In genomic region chr4:15109583-15109982, GRCh38 we compare ENCODE assay signal across 22 cellular contexts.
DNase-seq lines count a peak whose midpoint lies in the region; ATAC-seq, FAIRE-seq and TF ChIP-seq lines count a peak whose summit lies in the region.
"Had no signal": no experiment of that assay in that cellular context is flagged by ENCODE, and none has a peak within 500 bp of the region (broad histone marks: within the 10 kb centered on the region; RNA-seq: fewer than 3 reads in every experiment).

No MANE protein-coding gene starts in this region.

- no peak overlapping the region for H3K9ac ChIP-seq in HepG2 (ENCODE audit: insufficient read depth, low read depth, low read length)
- H3K9ac ChIP-seq: BLaER1 had no signal

- TF ChIP-seq POLR2A in HepG2 (IDR thresholded peaks at IDR 0.05; ENCODE audit: insufficient read depth in 1 of 2, low read depth in 2 of 2, low read length in 2 of 2) (no peak), GM12892 (IDR thresholded peaks at IDR 0.05; ENCODE audit: low read depth, low read length) (no peak), GM18505 (IDR thresholded peaks at IDR 0.05; ENCODE audit: borderline replicate concordance, extremely low read depth, insufficient read depth, insufficient read length) (no peak)

- H2AFZ ChIP-seq in HepG2 (ENCODE audit: low read length), result no peak overlapping the region
- H2AFZ ChIP-seq: GM23338 had no signal

- H3K9me3 Mint-ChIP-seq in nephron progenitor cell (no peaks in the 10 kb centered on the region), WTC11 (no peaks in the 10 kb centered on the region)
- H3K9me3 Mint-ChIP-seq: CD4-positive, alpha-beta T cell; GM23338; H9; HFFc6 had no signal

- TF ChIP-seq EP300 in HepG2 (IDR thresholded peaks at IDR 0.05; ENCODE audit: low read depth in 2 of 2, low read length in 2 of 2) (no peak), HepG2 (CRISPR knock-in tag; IDR thresholded peaks at IDR 0.05; ENCODE audit: borderline replicate concordance) (no peak)

- H3K4me1 ChIP-seq in HepG2 (ENCODE audit: insufficient read depth, low read length), result peaks cover 15% of the 10 kb centered on the region
- H3K4me1 ChIP-seq in small intestine (ENCODE audit: control insufficient read depth in 2 of 2, insufficient read depth in 1 of 2, low read depth in 1 of 2, low read length in 1 of 2), result peaks cover 0 to 5% of the 10 kb centered on the region in 2 donors
- H3K4me1 ChIP-seq: BLaER1 had no signal

- H3K4me3 Mint-ChIP-seq in nephron progenitor cell (no peak overlapping the region), WTC11 (no peak overlapping the region)
- H3K4me3 Mint-ChIP-seq: B cell; CD4-positive, alpha-beta T cell; CD8-positive, alpha-beta memory T cell; GM23338; H9; HFFc6 had no signal

- H3K27me3 ChIP-seq in HepG2 (ENCODE audit: control insufficient read depth in 1 of 2, insufficient read depth in 2 of 2, low read length in 2 of 2), result no peaks in the 10 kb centered on the region
- no peaks in the 10 kb centered on the region for H3K27me3 ChIP-seq in small intestine (ENCODE audit: control insufficient read depth in 2 of 2, insufficient read depth in 2 of 2, low read length in 2 of 2)
- H3K27me3 ChIP-seq: BLaER1 had no signal

- no peaks in the 10 kb centered on the region for H4K20me1 ChIP-seq in HepG2 (ENCODE audit: insufficient read depth, low read length)
- H4K20me1 ChIP-seq: BLaER1 had no signal

- 0 out of 2 replicates have a peak overlapping the region, but pooled peaks have one; percentile 0 for H3K4me2 ChIP-seq in HepG2 (ENCODE audit: low read depth, low read length)
- H3K4me2 ChIP-seq: BLaER1, GM23338 had no signal

- no peaks in the 10 kb centered on the region for H3K36me3 ChIP-seq in HepG2 (replicated peaks in 1 of 2; ENCODE audit: control insufficient read depth in 1 of 2, insufficient read depth in 2 of 2, low read length in 2 of 2)
- no peaks in the 10 kb centered on the region for H3K36me3 ChIP-seq in small intestine (ENCODE audit: control insufficient read depth in 2 of 2, insufficient read depth in 2 of 2, low read length in 2 of 2)
- H3K36me3 ChIP-seq: BLaER1 had no signal

- intact Hi-C loops in HepG2 (cut with micrococcal nuclease; ENCODE audit: unreplicated experiment), result no loop called here

- H3K79me2 ChIP-seq in HepG2 (ENCODE audit: insufficient read depth, low read length), result no peaks in the 10 kb centered on the region

- no TSS peak for BruUV-seq in HepG2 (replicated peaks; lab: Mats Ljungman, UMichigan)

- H3K36me3 Mint-ChIP-seq in nephron progenitor cell (ENCODE audit: low read depth), result no peaks in the 10 kb centered on the region
- no peaks in the 10 kb centered on the region for H3K36me3 Mint-ChIP-seq in WTC11
- H3K36me3 Mint-ChIP-seq: CD8-positive, alpha-beta memory T cell had no signal

- TF ChIP-seq RAD21 in HepG2 (CRISPR knock-in tag; IDR thresholded peaks at IDR 0.05), result no peak

- CTCF ChIA-PET in HepG2 (lab: Yijun Ruan, JAX; ENCODE audit: low intra/inter-chr PET ratio, low total read pairs) (no interaction called here), WTC11 (lab: Charles Lee) (interaction anchor here (1.4 kb wide), 1 partner anchor 89 kb away, joined by 3 read pairs; no protein-coding TSS in a partner anchor)

- no peaks in the 10 kb centered on the region for H3K27me3 Mint-ChIP-seq in nephron progenitor cell (ENCODE audit: low read depth, poor library complexity)
- H3K27me3 Mint-ChIP-seq in WTC11 (ENCODE audit: low read depth), result no peaks in the 10 kb centered on the region
- H3K27me3 Mint-ChIP-seq: CD4-positive, alpha-beta T cell had no signal

- H3K27ac Mint-ChIP-seq in nephron progenitor cell (peak overlapping the region; percentile 27), WTC11 (no peak overlapping the region)
- H3K27ac Mint-ChIP-seq: B cell; CD4-positive, alpha-beta T cell; CD8-positive, alpha-beta memory T cell; GM23338; H9; HFFc6 had no signal

- in situ Hi-C loops in HepG2 (cut with HindIII; ENCODE audit: extremely low pct_ligation_motif_present, low pct_unique_long_range_greater_than_20kb), result no loop called here

- H3K9me3 ChIP-seq in HepG2 (ENCODE audit: low read length) (no peaks in the 10 kb centered on the region), small intestine (ENCODE audit: control insufficient read depth, low read depth) (no peaks in the 10 kb centered on the region)
- H3K9me3 ChIP-seq: BLaER1 had no signal

- H3K27ac ChIP-seq in HepG2 (ENCODE audit: extremely low read length, insufficient read depth, low read length) (no peak overlapping the region), small intestine (ENCODE audit: low read depth in 1 of 2, low read length in 1 of 2) (peak overlapping the region in 1 of 2 donors; percentile 41)
- H3K27ac ChIP-seq: BLaER1, C4-2B had no signal

- FAIRE-seq in HepG2 (lab: Jason Lieb, UNC) (no peak), small intestine (lab: Jason Lieb, UNC) (no peak), GM12892 (lab: Jason Lieb, UNC) (no peak), frontal cortex (lab: Jason Lieb, UNC) (no peak)
- FAIRE-seq: D721Med, GM12878 had no signal

- ATAC-seq in HepG2 (no peak), WTC11 (no peak), GM18505 (IDR thresholded peaks at IDR 0.05; ENCODE audit: unreplicated experiment) (no peak)
- ATAC-seq: GM12878, GM23338 had no signal

- POLR2A ChIA-PET in HepG2 (lab: Yijun Ruan, JAX) (no interaction called here), WTC11 (lab: Charles Lee) (no interaction called here)

- peaks cover 13% of the 10 kb centered on the region for H3K4me1 Mint-ChIP-seq in nephron progenitor cell
- no peaks in the 10 kb centered on the region for H3K4me1 Mint-ChIP-seq in WTC11
- H3K4me1 Mint-ChIP-seq: B cell; CD8-positive, alpha-beta memory T cell; GM23338; H9 had no signal

- peak; percentile 3 for DNase-seq in amniotic epithelial cell (ENCODE audit: low read depth)
- no peak for DNase-seq in HepG2 (ENCODE audit: low spot score)
- DNase-seq in nephron progenitor cell, result no peak
- DNase-seq in small intestine, result peak; percentile 31
- DNase-seq in WTC11 (ENCODE audit: low spot score), result no peak
- no peak for DNase-seq in GM12892 (ENCODE audit: insufficient read length)
- no peak for DNase-seq in frontal cortex (ENCODE audit: low spot score in 2 of 2)
- DNase-seq: CD4-positive, alpha-beta T cell; CD8-positive, alpha-beta memory T cell; DMS 273 treated with DMSO at 0.1 percent for 48 hours; DMS79; EL; GDM1; H9; HFFc6 had no signal

- H3K4me3 ChIP-seq in HepG2 (replicated peaks in 1 of 3; ENCODE audit: insufficient read depth in 1 of 3, low read depth in 2 of 3, low read length in 3 of 3) (no peak overlapping the region), small intestine (ENCODE audit: low read depth in 1 of 2, low read length in 2 of 2) (no peak overlapping the region)
- H3K4me3 ChIP-seq: BLaER1, GM12878, GM23338 had no signal

- TF ChIP-seq CTCF in HepG2 (CRISPR knock-in tag; IDR thresholded peaks at IDR 0.05) (no peak), nephron progenitor cell (IDR thresholded peaks at IDR 0.05) (no peak), WTC11 (IDR thresholded peaks at IDR 0.05) (no peak)

TF ChIP-seq in HepG2, 621 proteins besides CTCF, POLR2A, EP300 and RAD21:
- no peak for TF ChIP-seq ZNF644 (CRISPR knock-in tag; IDR thresholded peaks at IDR 0.05; ENCODE audit: low read depth)
- TF ChIP-seq ZNF747 (CRISPR knock-in tag; IDR thresholded peaks at IDR 0.05; ENCODE audit: borderline replicate concordance), result no peak

TF ChIP-seq in WTC11, 78 proteins besides CTCF, POLR2A, EP300 and RAD21 (continues in another document):
- TF ChIP-seq, protein P1, sequence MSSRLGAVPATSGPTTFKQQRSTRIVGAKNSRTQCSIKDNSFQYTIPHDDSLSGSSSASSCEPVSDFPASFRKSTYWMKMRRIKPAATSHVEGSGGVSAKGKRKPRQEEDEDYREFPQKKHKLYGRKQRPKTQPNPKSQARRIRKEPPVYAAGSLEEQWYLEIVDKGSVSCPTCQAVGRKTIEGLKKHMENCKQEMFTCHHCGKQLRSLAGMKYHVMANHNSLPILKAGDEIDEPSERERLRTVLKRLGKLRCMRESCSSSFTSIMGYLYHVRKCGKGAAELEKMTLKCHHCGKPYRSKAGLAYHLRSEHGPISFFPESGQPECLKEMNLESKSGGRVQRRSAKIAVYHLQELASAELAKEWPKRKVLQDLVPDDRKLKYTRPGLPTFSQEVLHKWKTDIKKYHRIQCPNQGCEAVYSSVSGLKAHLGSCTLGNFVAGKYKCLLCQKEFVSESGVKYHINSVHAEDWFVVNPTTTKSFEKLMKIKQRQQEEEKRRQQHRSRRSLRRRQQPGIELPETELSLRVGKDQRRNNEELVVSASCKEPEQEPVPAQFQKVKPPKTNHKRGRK (CRISPR knock-in tag; IDR thresholded peaks at IDR 0.05; ENCODE audit: borderline replicate concordance), result no peak
- TF ChIP-seq ZMAT4 (CRISPR knock-in tag; IDR thresholded peaks at IDR 0.05) (no peak), FOXJ3 (CRISPR knock-in tag; IDR thresholded peaks at IDR 0.05; ENCODE audit: borderline replicate concordance) (no peak), ZNF423 (CRISPR knock-in tag; IDR thresholded peaks at IDR 0.05) (no peak), RELA (CRISPR knock-in tag; IDR thresholded peaks at IDR 0.05; ENCODE audit: borderline replicate concordance) (no peak), ZNF317 (CRISPR knock-in tag; IDR thresholded peaks at IDR 0.05; ENCODE audit: borderline replicate concordance, low read depth) (no peak), CREB1 (CRISPR knock-in tag; IDR thresholded peaks at IDR 0.05) (no peak), AR (CRISPR knock-in tag; IDR thresholded peaks at IDR 0.05) (no peak)

Comparison
In these comparisons a context has a peak if more than half of its experiments do, and no peak if none do; other contexts are left out.
1. DNase-seq: peak in amniotic epithelial cell (single experiment) and small intestine (single experiment); none in HepG2 (single experiment), nephron progenitor cell (single experiment), WTC11 (single experiment), GM12892 (single experiment) and frontal cortex (0 of 2).